Comparison of ENCODE assay signal across 1 cellular context in genomic region chr11:119615003-119615878, GRCh38.
TF ChIP-seq lines count a peak whose summit lies in the region.

No MANE protein-coding gene starts in this region.

TF ChIP-seq in GM12878, 131 proteins besides CTCF, POLR2A, EP300 and RAD21 (continued from another document):
- TF ChIP-seq, protein P1, sequence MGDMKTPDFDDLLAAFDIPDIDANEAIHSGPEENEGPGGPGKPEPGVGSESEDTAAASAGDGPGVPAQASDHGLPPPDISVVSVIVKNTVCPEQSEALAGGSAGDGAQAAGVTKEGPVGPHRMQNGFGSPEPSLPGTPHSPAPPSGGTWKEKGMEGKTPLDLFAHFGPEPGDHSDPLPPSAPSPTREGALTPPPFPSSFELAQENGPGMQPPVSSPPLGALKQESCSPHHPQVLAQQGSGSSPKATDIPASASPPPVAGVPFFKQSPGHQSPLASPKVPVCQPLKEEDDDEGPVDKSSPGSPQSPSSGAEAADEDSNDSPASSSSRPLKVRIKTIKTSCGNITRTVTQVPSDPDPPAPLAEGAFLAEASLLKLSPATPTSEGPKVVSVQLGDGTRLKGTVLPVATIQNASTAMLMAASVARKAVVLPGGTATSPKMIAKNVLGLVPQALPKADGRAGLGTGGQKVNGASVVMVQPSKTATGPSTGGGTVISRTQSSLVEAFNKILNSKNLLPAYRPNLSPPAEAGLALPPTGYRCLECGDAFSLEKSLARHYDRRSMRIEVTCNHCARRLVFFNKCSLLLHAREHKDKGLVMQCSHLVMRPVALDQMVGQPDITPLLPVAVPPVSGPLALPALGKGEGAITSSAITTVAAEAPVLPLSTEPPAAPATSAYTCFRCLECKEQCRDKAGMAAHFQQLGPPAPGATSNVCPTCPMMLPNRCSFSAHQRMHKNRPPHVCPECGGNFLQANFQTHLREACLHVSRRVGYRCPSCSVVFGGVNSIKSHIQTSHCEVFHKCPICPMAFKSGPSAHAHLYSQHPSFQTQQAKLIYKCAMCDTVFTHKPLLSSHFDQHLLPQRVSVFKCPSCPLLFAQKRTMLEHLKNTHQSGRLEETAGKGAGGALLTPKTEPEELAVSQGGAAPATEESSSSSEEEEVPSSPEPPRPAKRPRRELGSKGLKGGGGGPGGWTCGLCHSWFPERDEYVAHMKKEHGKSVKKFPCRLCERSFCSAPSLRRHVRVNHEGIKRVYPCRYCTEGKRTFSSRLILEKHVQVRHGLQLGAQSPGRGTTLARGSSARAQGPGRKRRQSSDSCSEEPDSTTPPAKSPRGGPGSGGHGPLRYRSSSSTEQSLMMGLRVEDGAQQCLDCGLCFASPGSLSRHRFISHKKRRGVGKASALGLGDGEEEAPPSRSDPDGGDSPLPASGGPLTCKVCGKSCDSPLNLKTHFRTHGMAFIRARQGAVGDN (IDR thresholded peaks at IDR 0.05), result no peak
- TF ChIP-seq FOXM1 (IDR thresholded peaks at IDR 0.05; ENCODE audit: low read depth, low read length) (no peak), IKZF1 (conservative IDR thresholded peaks at IDR 0.05) (peak; percentile 35; the same call in 1 of the 2 replicates), LARP7 (IDR thresholded peaks at IDR 0.05) (no peak), JUND (IDR thresholded peaks at IDR 0.05; ENCODE audit: low read depth, low read length) (no peak), EZH2 (IDR thresholded peaks at IDR 0.05; ENCODE audit: borderline replicate concordance, control insufficient read depth, low read depth, low read length) (no peak), ATF7 (IDR thresholded peaks at IDR 0.05; ENCODE audit: low read depth) (peak; percentile 70), CHD2 (IDR thresholded peaks at IDR 0.05; ENCODE audit: borderline replicate concordance, low read depth, low read length) (no peak), CREB1 (IDR thresholded peaks at IDR 0.05; ENCODE audit: low read depth) (0 out of 2 replicates have a peak, but pooled peaks have one; percentile 27), TCF12 (IDR thresholded peaks at IDR 0.05; ENCODE audit: low read depth, low read length) (no peak)
- TF ChIP-seq, protein P2, sequence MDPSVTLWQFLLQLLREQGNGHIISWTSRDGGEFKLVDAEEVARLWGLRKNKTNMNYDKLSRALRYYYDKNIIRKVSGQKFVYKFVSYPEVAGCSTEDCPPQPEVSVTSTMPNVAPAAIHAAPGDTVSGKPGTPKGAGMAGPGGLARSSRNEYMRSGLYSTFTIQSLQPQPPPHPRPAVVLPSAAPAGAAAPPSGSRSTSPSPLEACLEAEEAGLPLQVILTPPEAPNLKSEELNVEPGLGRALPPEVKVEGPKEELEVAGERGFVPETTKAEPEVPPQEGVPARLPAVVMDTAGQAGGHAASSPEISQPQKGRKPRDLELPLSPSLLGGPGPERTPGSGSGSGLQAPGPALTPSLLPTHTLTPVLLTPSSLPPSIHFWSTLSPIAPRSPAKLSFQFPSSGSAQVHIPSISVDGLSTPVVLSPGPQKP (IDR thresholded peaks at IDR 0.05; ENCODE audit: low read depth, low read length), result no peak
- TF ChIP-seq, protein P3, sequence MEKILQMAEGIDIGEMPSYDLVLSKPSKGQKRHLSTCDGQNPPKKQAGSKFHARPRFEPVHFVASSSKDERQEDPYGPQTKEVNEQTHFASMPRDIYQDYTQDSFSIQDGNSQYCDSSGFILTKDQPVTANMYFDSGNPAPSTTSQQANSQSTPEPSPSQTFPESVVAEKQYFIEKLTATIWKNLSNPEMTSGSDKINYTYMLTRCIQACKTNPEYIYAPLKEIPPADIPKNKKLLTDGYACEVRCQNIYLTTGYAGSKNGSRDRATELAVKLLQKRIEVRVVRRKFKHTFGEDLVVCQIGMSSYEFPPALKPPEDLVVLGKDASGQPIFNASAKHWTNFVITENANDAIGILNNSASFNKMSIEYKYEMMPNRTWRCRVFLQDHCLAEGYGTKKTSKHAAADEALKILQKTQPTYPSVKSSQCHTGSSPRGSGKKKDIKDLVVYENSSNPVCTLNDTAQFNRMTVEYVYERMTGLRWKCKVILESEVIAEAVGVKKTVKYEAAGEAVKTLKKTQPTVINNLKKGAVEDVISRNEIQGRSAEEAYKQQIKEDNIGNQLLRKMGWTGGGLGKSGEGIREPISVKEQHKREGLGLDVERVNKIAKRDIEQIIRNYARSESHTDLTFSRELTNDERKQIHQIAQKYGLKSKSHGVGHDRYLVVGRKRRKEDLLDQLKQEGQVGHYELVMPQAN (conservative IDR thresholded peaks at IDR 0.05), result no peak
- TF ChIP-seq, protein P4, sequence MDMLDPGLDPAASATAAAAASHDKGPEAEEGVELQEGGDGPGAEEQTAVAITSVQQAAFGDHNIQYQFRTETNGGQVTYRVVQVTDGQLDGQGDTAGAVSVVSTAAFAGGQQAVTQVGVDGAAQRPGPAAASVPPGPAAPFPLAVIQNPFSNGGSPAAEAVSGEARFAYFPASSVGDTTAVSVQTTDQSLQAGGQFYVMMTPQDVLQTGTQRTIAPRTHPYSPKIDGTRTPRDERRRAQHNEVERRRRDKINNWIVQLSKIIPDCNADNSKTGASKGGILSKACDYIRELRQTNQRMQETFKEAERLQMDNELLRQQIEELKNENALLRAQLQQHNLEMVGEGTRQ (IDR thresholded peaks at IDR 0.05; ENCODE audit: borderline replicate concordance, low read depth, low read length), result no peak
